ENCODE assay signal across 27 cellular contexts in the genomic region with DNA sequence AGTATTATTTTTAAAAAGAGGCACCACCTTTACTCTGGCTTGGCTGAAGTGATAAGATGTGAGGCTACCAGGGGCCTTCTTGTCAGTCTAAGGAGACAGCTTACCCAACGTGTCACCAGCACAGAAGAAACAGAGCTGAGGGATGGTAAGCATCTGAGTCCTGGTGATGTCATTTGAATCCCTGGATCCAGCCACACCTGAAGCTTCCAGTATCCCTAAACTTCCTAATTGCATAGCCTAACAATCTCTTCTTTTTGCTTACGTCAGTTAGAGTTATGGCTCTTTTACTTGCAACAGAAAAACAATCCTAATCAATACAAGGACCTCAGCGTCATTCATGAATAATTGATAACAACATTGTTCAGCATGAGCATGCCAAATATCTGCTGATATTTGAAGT.
"Had no signal": no experiment of that assay in that cellular context is flagged by ENCODE, and none has a peak within 500 bp of the region (broad histone marks: within the 10 kb centered on the region; RNA-seq: fewer than 3 reads in every experiment).

No MANE protein-coding gene starts in this region.

- H3K36me3 ChIP-seq: colonic mucosa, esophagus muscularis mucosa, esophagus squamous epithelium, gastrocnemius medialis, gastroesophageal sphincter, heart left ventricle, heart right ventricle had no signal

- H3K4me1 ChIP-seq: colonic mucosa, esophagus muscularis mucosa, esophagus squamous epithelium, foreskin keratinocyte, gastrocnemius medialis, gastroesophageal sphincter, heart left ventricle, heart right ventricle had no signal

- H3K4me3 ChIP-seq: colonic mucosa, coronary artery, dorsolateral prefrontal cortex, esophagus muscularis mucosa, esophagus squamous epithelium, gastrocnemius medialis, gastroesophageal sphincter, heart left ventricle, heart right ventricle had no signal

- FAIRE-seq: colon, endometrium, endothelial cell of umbilical vein, frontal cortex had no signal

- DNase-seq: colonic mucosa; cortex of kidney; dermis blood vessel endothelial cell; dorsolateral prefrontal cortex; effector CD4-positive, alpha-beta T cell; effector memory CD4-positive, alpha-beta T cell; effector memory CD8-positive, alpha-beta T cell; endodermal cell; erythroblast; esophagus squamous epithelium; foreskin fibroblast; foreskin keratinocyte; foreskin melanocyte; gastrocnemius medialis; glutamatergic neuron; head of caudate nucleus; heart left ventricle; heart right ventricle had no signal

- H3K9me3 ChIP-seq: colonic mucosa, esophagus muscularis mucosa, esophagus squamous epithelium, gastrocnemius medialis, gastroesophageal sphincter, heart left ventricle, heart right ventricle had no signal

- H3K27ac ChIP-seq: colonic mucosa, coronary artery, dorsolateral prefrontal cortex, epithelial cell of prostate, esophagus muscularis mucosa, esophagus squamous epithelium, foreskin keratinocyte, gastrocnemius medialis, gastroesophageal sphincter, heart left ventricle, heart right ventricle had no signal

- H3K27me3 ChIP-seq: colonic mucosa, esophagus muscularis mucosa, esophagus squamous epithelium, foreskin keratinocyte, gastrocnemius medialis, gastroesophageal sphincter had no signal

- ATAC-seq: effector memory CD8-positive, alpha-beta T cell; esophagus mucosa; foreskin keratinocyte; gastrocnemius medialis; gastroesophageal sphincter; heart left ventricle; heart right ventricle had no signal
